17 cellular contexts compared by ENCODE assay signal in genomic region chr16:17773698-17774101, GRCh38.
DNase-seq lines count a peak whose midpoint lies in the region; ATAC-seq and TF ChIP-seq lines count a peak whose summit lies in the region.
"Had no signal": no experiment of that assay in that cellular context is flagged by ENCODE, and none has a peak within 500 bp of the region (broad histone marks: within the 10 kb centered on the region; RNA-seq: fewer than 3 reads in every experiment).

No MANE protein-coding gene starts in this region.

- no peaks in the 10 kb centered on the region for H3K9me3 ChIP-seq in esophagus squamous epithelium

- TF ChIP-seq CTCF in LNCaP clone FGC (IDR thresholded peaks at IDR 0.05; ENCODE audit: control insufficient read depth, extremely low read depth, insufficient read depth) (no peak), esophagus squamous epithelium (IDR thresholded peaks at IDR 0.05) (no peak), glutamatergic neuron (IDR thresholded peaks at IDR 0.05; ENCODE audit: partially characterized antibody, unreplicated experiment) (no peak)

- no peak overlapping the region for H3K27ac Mint-ChIP-seq in glutamatergic neuron (ENCODE audit: unreplicated experiment)
- H3K27ac Mint-ChIP-seq: activated CD4-positive, alpha-beta T cell treated with anti-CD3 and anti-CD28 coated beads, Interleukin-2, amount 10 ng/mL, durations not matched to agents 7 days and 5 days; activated naive CD4-positive, alpha-beta T cell treated with anti-CD3 and anti-CD28 coated beads, Interleukin-2, amount 50 U/mL, for 24 hours; CD14-positive monocyte; effector memory CD8-positive, alpha-beta T cell; IgD-negative memory B cell; immature natural killer cell; natural killer cell; type B pancreatic cell had no signal

- no peaks in the 10 kb centered on the region for H3K36me3 ChIP-seq in esophagus squamous epithelium

- no peaks in the 10 kb centered on the region for H3K27me3 Mint-ChIP-seq in glutamatergic neuron (ENCODE audit: unreplicated experiment)
- H3K27me3 Mint-ChIP-seq: activated CD4-positive, alpha-beta T cell treated with anti-CD3 and anti-CD28 coated beads, Interleukin-2, amount 10 ng/mL, durations not matched to agents 7 days and 5 days had no signal

- H3K4me3 ChIP-seq in LNCaP clone FGC (ENCODE audit: low read depth, low read length) (no peak overlapping the region), esophagus squamous epithelium (no peak overlapping the region)

- H3K27ac ChIP-seq in esophagus squamous epithelium = no peak overlapping the region

- ATAC-seq in HG03108 (IDR thresholded peaks at IDR 0.05; ENCODE audit: unreplicated experiment) = no peak
- ATAC-seq: effector memory CD8-positive, alpha-beta T cell; natural killer cell had no signal

- H3K9me3 Mint-ChIP-seq in glutamatergic neuron (ENCODE audit: unreplicated experiment) = no peaks in the 10 kb centered on the region
- H3K9me3 Mint-ChIP-seq: activated CD4-positive, alpha-beta T cell treated with anti-CD3 and anti-CD28 coated beads, Interleukin-2, amount 10 ng/mL, durations not matched to agents 7 days and 5 days; activated naive CD4-positive, alpha-beta T cell treated with anti-CD3 and anti-CD28 coated beads, Interleukin-2, amount 50 U/mL, for 24 hours; natural killer cell; type B pancreatic cell had no signal

- H3K27me3 ChIP-seq in esophagus squamous epithelium = peaks cover 0 to 11% (median 0%) of the 10 kb centered on the region in 4 donors

- intact Hi-C loops in esophagus squamous epithelium (cut with DNase I) = no loop called here

- no peaks in the 10 kb centered on the region for H3K4me1 ChIP-seq in esophagus squamous epithelium

- peak; percentile 79 for DNase-seq in EH (ENCODE audit: low read depth)
- peak; percentile 36 for DNase-seq in LNCaP clone FGC (ENCODE audit: low read depth)
- DNase-seq in astrocyte of the hippocampus (ENCODE audit: low read depth, low spot score) = peak; percentile 46
- peak; percentile 16 for DNase-seq in iPS-NIHi7 (ENCODE audit: extremely low spot score)
- DNase-seq in esophagus squamous epithelium (lab: John Stamatoyannopoulos, UW) = no peak
- no peak for DNase-seq in glutamatergic neuron
- DNase-seq: activated CD4-positive, alpha-beta T cell treated with anti-CD3 and anti-CD28 coated beads, Interleukin-2, amount 10 ng/mL, durations not matched to agents 7 days and 5 days; effector memory CD8-positive, alpha-beta T cell; immature natural killer cell; natural killer cell; stimulated activated naive CD4-positive, alpha-beta T cell; T1000 had no signal

- no peaks in the 10 kb centered on the region for H3K4me1 Mint-ChIP-seq in glutamatergic neuron (ENCODE audit: low read depth, unreplicated experiment)
- H3K4me1 Mint-ChIP-seq: activated CD4-positive, alpha-beta T cell treated with anti-CD3 and anti-CD28 coated beads, Interleukin-2, amount 10 ng/mL, durations not matched to agents 7 days and 5 days; activated naive CD4-positive, alpha-beta T cell treated with anti-CD3 and anti-CD28 coated beads, Interleukin-2, amount 50 U/mL, for 24 hours; CD14-positive monocyte; IgD-negative memory B cell; immature natural killer cell; natural killer cell had no signal

- H3K36me3 Mint-ChIP-seq in glutamatergic neuron (ENCODE audit: unreplicated experiment) = peaks cover 14% of the 10 kb centered on the region
- H3K36me3 Mint-ChIP-seq: activated naive CD4-positive, alpha-beta T cell treated with anti-CD3 and anti-CD28 coated beads, Interleukin-2, amount 50 U/mL, for 24 hours; CD14-positive monocyte; IgD-negative memory B cell; immature natural killer cell; natural killer cell; type B pancreatic cell had no signal

- no peak overlapping the region for H3K4me3 Mint-ChIP-seq in glutamatergic neuron (ENCODE audit: unreplicated experiment)
- H3K4me3 Mint-ChIP-seq: activated CD4-positive, alpha-beta T cell treated with anti-CD3 and anti-CD28 coated beads, Interleukin-2, amount 10 ng/mL, durations not matched to agents 7 days and 5 days; activated naive CD4-positive, alpha-beta T cell treated with anti-CD3 and anti-CD28 coated beads, Interleukin-2, amount 50 U/mL, for 24 hours; CD14-positive monocyte; effector memory CD8-positive, alpha-beta T cell; IgD-negative memory B cell; immature natural killer cell; natural killer cell; type B pancreatic cell had no signal

- TF ChIP-seq POLR2A in esophagus squamous epithelium (IDR thresholded peaks at IDR 0.05) = no peak

- 20 to 26% methylated on average over 9 to 10 of the region's 10 CpGs for WGBS in esophagus squamous epithelium, 2 donors

Comparison
In these comparisons a context has a peak if more than half of its experiments do, and no peak if none do; other contexts are left out.
1. DNase-seq: peak in EH (single experiment), LNCaP clone FGC (single experiment), astrocyte of the hippocampus (single experiment) and iPS-NIHi7 (single experiment); none in esophagus squamous epithelium (single experiment) and glutamatergic neuron (single experiment).